Comparison of ENCODE assay signal across 1 cellular context in the genomic region with DNA sequence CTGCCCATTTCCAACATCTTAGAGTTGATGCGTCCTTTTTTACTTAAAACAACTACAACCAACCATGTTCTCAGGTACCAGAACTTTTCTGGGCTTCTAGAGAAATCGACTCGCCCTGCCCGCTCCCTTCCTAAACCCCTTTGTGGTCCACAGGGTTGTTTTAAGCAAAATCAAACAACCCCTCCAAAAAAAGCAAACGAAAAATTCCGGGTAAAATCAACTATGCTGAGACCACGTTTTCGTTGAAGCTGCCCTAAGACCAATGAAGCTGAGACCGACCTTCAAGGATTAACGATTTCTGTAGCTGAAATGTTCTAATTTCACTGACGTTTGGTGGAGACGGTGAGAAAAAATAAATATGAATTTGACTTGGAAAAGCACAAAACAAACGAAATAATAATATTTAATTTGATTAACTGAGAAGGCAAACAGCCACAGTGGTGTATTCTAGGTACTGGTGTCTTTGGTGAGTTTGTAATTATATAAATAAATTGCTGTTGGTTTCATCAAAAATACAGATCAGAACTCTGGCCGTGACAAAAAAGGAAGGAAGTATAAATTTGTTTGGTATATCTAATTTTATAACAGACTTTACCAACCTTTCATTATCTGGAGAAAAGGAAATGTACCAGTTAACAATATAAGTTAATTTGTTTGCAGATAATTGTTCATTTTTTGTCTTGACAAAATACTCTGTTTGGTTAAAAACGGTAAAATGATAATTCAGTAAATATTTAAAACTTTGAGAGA.
TF ChIP-seq lines count a peak whose summit lies in the region.

No MANE protein-coding gene starts in this region.

TF ChIP-seq in K562, 482 proteins besides CTCF, POLR2A, EP300 and RAD21 (continued from another document and continues in another):
- TF ChIP-seq, protein P1, sequence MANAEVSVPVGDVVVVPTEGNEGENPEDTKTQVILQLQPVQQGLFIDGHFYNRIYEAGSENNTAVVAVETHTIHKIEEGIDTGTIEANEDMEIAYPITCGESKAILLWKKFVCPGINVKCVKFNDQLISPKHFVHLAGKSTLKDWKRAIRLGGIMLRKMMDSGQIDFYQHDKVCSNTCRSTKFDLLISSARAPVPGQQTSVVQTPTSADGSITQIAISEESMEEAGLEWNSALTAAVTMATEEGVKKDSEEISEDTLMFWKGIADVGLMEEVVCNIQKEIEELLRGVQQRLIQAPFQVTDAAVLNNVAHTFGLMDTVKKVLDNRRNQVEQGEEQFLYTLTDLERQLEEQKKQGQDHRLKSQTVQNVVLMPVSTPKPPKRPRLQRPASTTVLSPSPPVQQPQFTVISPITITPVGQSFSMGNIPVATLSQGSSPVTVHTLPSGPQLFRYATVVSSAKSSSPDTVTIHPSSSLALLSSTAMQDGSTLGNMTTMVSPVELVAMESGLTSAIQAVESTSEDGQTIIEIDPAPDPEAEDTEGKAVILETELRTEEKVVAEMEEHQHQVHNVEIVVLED (CRISPR knock-in tag; IDR thresholded peaks at IDR 0.05): peak; percentile 14; the same call in 1 of the 2 replicates
- TF ChIP-seq CGGBP1 (CRISPR knock-in tag; IDR thresholded peaks at IDR 0.05) (no peak), PHF20 (IDR thresholded peaks at IDR 0.05; ENCODE audit: partially characterized antibody) (no peak), POLR2H (tag; IDR thresholded peaks at IDR 0.05; ENCODE audit: low read depth) (peak; percentile 84; the same call in 1 of the 2 replicates), MYC (IDR thresholded peaks at IDR 0.05; ENCODE audit: low read depth, low read length) (no peak), MYC (CRISPR knock-in tag; IDR thresholded peaks at IDR 0.05; ENCODE audit: borderline replicate concordance, low read depth) (peak; percentile 16; the same call in 1 of the 2 replicates), MTA2 (IDR thresholded peaks at IDR 0.05; ENCODE audit: low read depth) (no peak), NCOA6 (IDR thresholded peaks at IDR 0.05) (peak; percentile 18; the same call in 1 of the 2 replicates), TSC22D4 (tag; IDR thresholded peaks at IDR 0.05) (no peak), ELF1 (tag; IDR thresholded peaks at IDR 0.05) (0 out of 2 replicates have a peak, but pooled peaks have one; percentile 5), RREB1 (CRISPR knock-in tag; IDR thresholded peaks at IDR 0.05) (no peak), CBX5 (IDR thresholded peaks at IDR 0.05; ENCODE audit: borderline replicate concordance, low read depth) (no peak), ZNF512 (tag; IDR thresholded peaks at IDR 0.05) (no peak), CHD4 (IDR thresholded peaks at IDR 0.05; ENCODE audit: insufficient read depth, insufficient replicate concordance, low read depth, low read length, poor library complexity, severe bottlenecking) (no peak), NR3C1 (CRISPR knock-in tag; IDR thresholded peaks at IDR 0.05) (no peak), ZNF695 (CRISPR knock-in tag; IDR thresholded peaks at IDR 0.05) (no peak), RBM14 (IDR thresholded peaks at IDR 0.05; ENCODE audit: borderline replicate concordance, insufficient read depth, low read depth, low read length) (no peak), ZNF589 (CRISPR knock-in tag; IDR thresholded peaks at IDR 0.05; ENCODE audit: low read depth) (no peak), BCOR (IDR thresholded peaks at IDR 0.05) (no peak), ZNF133 (CRISPR knock-in tag; IDR thresholded peaks at IDR 0.05) (no peak), PHB (CRISPR knock-in tag; IDR thresholded peaks at IDR 0.05) (no peak), PHTF2 (CRISPR knock-in tag; IDR thresholded peaks at IDR 0.05) (no peak), NR0B1 (IDR thresholded peaks at IDR 0.05; ENCODE audit: partially characterized antibody) (no peak), ATF6 (CRISPR knock-in tag; IDR thresholded peaks at IDR 0.05) (0 out of 2 replicates have a peak, but pooled peaks have one; percentile 65), ZNF609 (CRISPR knock-in tag; IDR thresholded peaks at IDR 0.05; ENCODE audit: borderline replicate concordance) (no peak), TOE1 (IDR thresholded peaks at IDR 0.05; ENCODE audit: borderline replicate concordance) (no peak), TOE1 (CRISPR knock-in tag; IDR thresholded peaks at IDR 0.05; ENCODE audit: borderline replicate concordance, low read depth) (no peak)
- TF ChIP-seq, protein P2, sequence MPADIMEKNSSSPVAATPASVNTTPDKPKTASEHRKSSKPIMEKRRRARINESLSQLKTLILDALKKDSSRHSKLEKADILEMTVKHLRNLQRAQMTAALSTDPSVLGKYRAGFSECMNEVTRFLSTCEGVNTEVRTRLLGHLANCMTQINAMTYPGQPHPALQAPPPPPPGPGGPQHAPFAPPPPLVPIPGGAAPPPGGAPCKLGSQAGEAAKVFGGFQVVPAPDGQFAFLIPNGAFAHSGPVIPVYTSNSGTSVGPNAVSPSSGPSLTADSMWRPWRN (IDR thresholded peaks at IDR 0.05; ENCODE audit: low read depth): no peak
- TF ChIP-seq, protein P3, sequence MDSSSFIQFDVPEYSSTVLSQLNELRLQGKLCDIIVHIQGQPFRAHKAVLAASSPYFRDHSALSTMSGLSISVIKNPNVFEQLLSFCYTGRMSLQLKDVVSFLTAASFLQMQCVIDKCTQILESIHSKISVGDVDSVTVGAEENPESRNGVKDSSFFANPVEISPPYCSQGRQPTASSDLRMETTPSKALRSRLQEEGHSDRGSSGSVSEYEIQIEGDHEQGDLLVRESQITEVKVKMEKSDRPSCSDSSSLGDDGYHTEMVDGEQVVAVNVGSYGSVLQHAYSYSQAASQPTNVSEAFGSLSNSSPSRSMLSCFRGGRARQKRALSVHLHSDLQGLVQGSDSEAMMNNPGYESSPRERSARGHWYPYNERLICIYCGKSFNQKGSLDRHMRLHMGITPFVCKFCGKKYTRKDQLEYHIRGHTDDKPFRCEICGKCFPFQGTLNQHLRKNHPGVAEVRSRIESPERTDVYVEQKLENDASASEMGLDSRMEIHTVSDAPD (CRISPR knock-in tag; IDR thresholded peaks at IDR 0.05): no peak
